In the genomic region with DNA sequence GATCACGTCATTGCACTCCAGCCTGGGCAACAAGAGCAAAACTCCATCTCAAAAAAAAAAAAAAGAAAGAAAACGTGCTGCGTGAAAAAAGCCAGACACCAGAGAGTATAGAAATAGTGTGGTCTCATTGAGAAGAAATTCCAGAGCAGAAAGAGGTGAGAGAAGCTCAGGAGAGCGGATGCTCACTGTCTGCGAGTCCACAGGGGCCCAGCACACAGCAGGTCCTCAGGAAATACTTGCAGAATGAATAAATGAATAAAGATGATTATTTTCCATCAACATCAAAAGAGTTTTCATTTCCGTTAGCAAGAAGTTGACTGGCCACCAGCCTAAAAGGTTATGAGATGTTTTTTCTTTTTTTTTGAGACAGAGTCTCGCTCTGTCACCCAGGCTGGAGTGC, we compare ENCODE assay signal across 25 cellular contexts. TPM values are rescaled to one million over a fixed set of nuclear protein-coding genes. Genes with fewer than 3 reads are reported as not detected.
"Had no signal": no experiment of that assay in that cellular context is flagged by ENCODE, and none has a peak within 500 bp of the region (broad histone marks: within the 10 kb centered on the region; RNA-seq: fewer than 3 reads in every experiment).

No MANE protein-coding gene starts in this region.

- H3K36me3 ChIP-seq: breast epithelium had no signal

- H3K4me1 Mint-ChIP-seq: activated naive CD8-positive, alpha-beta T cell treated with anti-CD3 and anti-CD28 coated beads for 36 hours had no signal

- H3K4me3 Mint-ChIP-seq: activated CD8-positive, alpha-beta memory T cell treated with anti-CD3 and anti-CD28 coated beads, Interleukin-2, amount 10 ng/mL, durations not matched to agents 7 days and 5 days; activated CD8-positive, alpha-beta T cell treated with anti-CD3 and anti-CD28 coated beads, Interleukin-2, amount 10 ng/mL, durations not matched to agents 7 days and 5 days; activated naive CD8-positive, alpha-beta T cell treated with anti-CD3 and anti-CD28 coated beads for 36 hours; activated T-cell treated with anti-CD3 and anti-CD28 coated beads, Interleukin-2, amount 50 U/mL, for 24 hours; activated T-helper 1 cell treated with anti-CD3 and anti-CD28 coated beads, Interleukin-12 subunit alpha, Interleukin-12 subunit beta, Interleukin-2, Interleukin-4 antibody, amounts not matched to agents 30 ng/mL and 10 ng/mL and 1 ng/mL, durations not matched to agents 14 hours and 24 hours and 36 hours; T-helper 1 cell treated with Interleukin-12 subunit alpha and Interleukin-12 subunit beta and Interleukin-4 antibody, amounts not matched to agents 30 μg/mL and 1 μg/mL, for 36 hours had no signal

- H3K36me3 Mint-ChIP-seq: activated naive CD8-positive, alpha-beta T cell treated with anti-CD3 and anti-CD28 coated beads for 36 hours had no signal

- DNase-seq: activated CD4-positive, alpha-beta T cell treated with anti-CD3 and anti-CD28 coated beads for 48 hours; activated CD4-positive, alpha-beta T cell treated with anti-CD3 and anti-CD28 coated beads, Interleukin-2, amount 50 U/mL, for 4 hours; activated CD4-positive, CD25-positive, alpha-beta regulatory T cell treated with anti-CD3 and anti-CD28 coated beads, Interleukin-2, amount 50 U/mL, for 72 hours; activated CD8-positive, alpha-beta memory T cell treated with anti-CD3 and anti-CD28 coated beads, Interleukin-2, amount 10 ng/mL, durations not matched to agents 7 days and 5 days; activated CD8-positive, alpha-beta T cell treated with anti-CD3 and anti-CD28 coated beads, Interleukin-2, amount 10 ng/mL, durations not matched to agents 7 days and 5 days; activated naive CD4-positive, alpha-beta T cell treated with Interleukin-2 at 50 U/mL for 16 hours; activated naive CD8-positive, alpha-beta T cell treated with anti-CD3 and anti-CD28 coated beads for 36 hours; activated T-cell treated with anti-CD3 and anti-CD28 coated beads, Interleukin-2, amount 50 U/mL, for 24 hours; central memory CD4-positive, alpha-beta T cell; Kasumi-1; NCI-H1105 treated with DMSO at 0.1 percent for 48 hours; NCI-H1930; NCI-H2107; NCI-H2171 treated with DMSO at 0.1 percent for 48 hours; NCI-H345; NCI-H510A treated with DMSO at 0.1 percent for 48 hours; NCI-H69; PC-9; SHP77 treated with DMSO at 0.1 percent for 48 hours had no signal

- H3K27ac ChIP-seq: breast epithelium, PC-9 had no signal

- FAIRE-seq: K562 had no signal

- H3K27ac Mint-ChIP-seq: activated CD8-positive, alpha-beta memory T cell treated with anti-CD3 and anti-CD28 coated beads, Interleukin-2, amount 10 ng/mL, durations not matched to agents 7 days and 5 days; activated CD8-positive, alpha-beta T cell treated with anti-CD3 and anti-CD28 coated beads, Interleukin-2, amount 10 ng/mL, durations not matched to agents 7 days and 5 days; activated naive CD8-positive, alpha-beta T cell treated with anti-CD3 and anti-CD28 coated beads for 36 hours; activated T-cell treated with anti-CD3 and anti-CD28 coated beads, Interleukin-2, amount 50 U/mL, for 24 hours; activated T-helper 1 cell treated with anti-CD3 and anti-CD28 coated beads, Interleukin-12 subunit alpha, Interleukin-12 subunit beta, Interleukin-2, Interleukin-4 antibody, amounts not matched to agents 30 ng/mL and 10 ng/mL and 1 ng/mL, durations not matched to agents 14 hours and 24 hours and 36 hours; T-helper 1 cell treated with Interleukin-12 subunit alpha and Interleukin-12 subunit beta and Interleukin-4 antibody, amounts not matched to agents 30 μg/mL and 1 μg/mL, for 36 hours had no signal

- H3K27me3 Mint-ChIP-seq: activated CD8-positive, alpha-beta memory T cell treated with anti-CD3 and anti-CD28 coated beads, Interleukin-2, amount 10 ng/mL, durations not matched to agents 7 days and 5 days; activated naive CD8-positive, alpha-beta T cell treated with anti-CD3 and anti-CD28 coated beads for 36 hours; activated T-cell treated with anti-CD3 and anti-CD28 coated beads, Interleukin-2, amount 50 U/mL, for 24 hours had no signal

- ATAC-seq: activated CD8-positive, alpha-beta memory T cell treated with anti-CD3 and anti-CD28 coated beads, Interleukin-2, amount 10 ng/mL, durations not matched to agents 7 days and 5 days; activated CD8-positive, alpha-beta T cell treated with anti-CD3 and anti-CD28 coated beads, Interleukin-2, amount 10 ng/mL, durations not matched to agents 7 days and 5 days; K562 had no signal

- H3K9me3 ChIP-seq: breast epithelium had no signal

- H3K4me1 ChIP-seq: breast epithelium had no signal

- H3K4me3 ChIP-seq: breast epithelium, K562, PC-9 had no signal

- H3K9me3 Mint-ChIP-seq: activated naive CD8-positive, alpha-beta T cell treated with anti-CD3 and anti-CD28 coated beads for 36 hours; activated T-cell treated with anti-CD3 and anti-CD28 coated beads, Interleukin-2, amount 50 U/mL, for 24 hours; activated T-helper 1 cell treated with anti-CD3 and anti-CD28 coated beads, Interleukin-12 subunit alpha, Interleukin-12 subunit beta, Interleukin-2, Interleukin-4 antibody, amounts not matched to agents 30 ng/mL and 10 ng/mL and 1 ng/mL, durations not matched to agents 14 hours and 24 hours and 36 hours; T-helper 1 cell treated with Interleukin-12 subunit alpha and Interleukin-12 subunit beta and Interleukin-4 antibody, amounts not matched to agents 30 μg/mL and 1 μg/mL, for 36 hours had no signal

- H2AFZ ChIP-seq: PC-9 had no signal

- H3K27me3 ChIP-seq: breast epithelium had no signal

- H3K4me2 ChIP-seq: PC-9 had no signal

RNA-seq across cellular contexts. Expression of a gene that starts 33.7 kb away (rescaled TPM):
- total RNA-seq: activated CD8-positive, alpha-beta memory T cell treated with anti-CD3 and anti-CD28 coated beads, Interleukin-2, amount 10 ng/mL, durations not matched to agents 7 days and 5 days; activated CD8-positive, alpha-beta T cell treated with anti-CD3 and anti-CD28 coated beads, Interleukin-2, amount 10 ng/mL, durations not matched to agents 7 days and 5 days; activated naive CD8-positive, alpha-beta T cell treated with anti-CD3 and anti-CD28 coated beads for 36 hours; activated T-helper 1 cell treated with anti-CD3 and anti-CD28 coated beads, Interleukin-12 subunit alpha, Interleukin-12 subunit beta, Interleukin-2, Interleukin-4 antibody, amounts not matched to agents 30 ng/mL and 10 ng/mL and 1 ng/mL, durations not matched to agents 14 hours and 24 hours and 36 hours; breast epithelium; chondrocyte; PC-9; SK-MEL-5 had no signal

RNA-seq across cellular contexts. Expression of a gene that starts 53.1 kb away (rescaled TPM):
- total RNA-seq: activated CD8-positive, alpha-beta memory T cell treated with anti-CD3 and anti-CD28 coated beads, Interleukin-2, amount 10 ng/mL, durations not matched to agents 7 days and 5 days; activated CD8-positive, alpha-beta T cell treated with anti-CD3 and anti-CD28 coated beads, Interleukin-2, amount 10 ng/mL, durations not matched to agents 7 days and 5 days; activated naive CD8-positive, alpha-beta T cell treated with anti-CD3 and anti-CD28 coated beads for 36 hours; activated T-helper 1 cell treated with anti-CD3 and anti-CD28 coated beads, Interleukin-12 subunit alpha, Interleukin-12 subunit beta, Interleukin-2, Interleukin-4 antibody, amounts not matched to agents 30 ng/mL and 10 ng/mL and 1 ng/mL, durations not matched to agents 14 hours and 24 hours and 36 hours; breast epithelium; chondrocyte; PC-9; SK-MEL-5 had no signal
- polyA plus RNA-seq: K562 had no signal
